8 cellular contexts compared by ENCODE assay signal in the genomic region with DNA sequence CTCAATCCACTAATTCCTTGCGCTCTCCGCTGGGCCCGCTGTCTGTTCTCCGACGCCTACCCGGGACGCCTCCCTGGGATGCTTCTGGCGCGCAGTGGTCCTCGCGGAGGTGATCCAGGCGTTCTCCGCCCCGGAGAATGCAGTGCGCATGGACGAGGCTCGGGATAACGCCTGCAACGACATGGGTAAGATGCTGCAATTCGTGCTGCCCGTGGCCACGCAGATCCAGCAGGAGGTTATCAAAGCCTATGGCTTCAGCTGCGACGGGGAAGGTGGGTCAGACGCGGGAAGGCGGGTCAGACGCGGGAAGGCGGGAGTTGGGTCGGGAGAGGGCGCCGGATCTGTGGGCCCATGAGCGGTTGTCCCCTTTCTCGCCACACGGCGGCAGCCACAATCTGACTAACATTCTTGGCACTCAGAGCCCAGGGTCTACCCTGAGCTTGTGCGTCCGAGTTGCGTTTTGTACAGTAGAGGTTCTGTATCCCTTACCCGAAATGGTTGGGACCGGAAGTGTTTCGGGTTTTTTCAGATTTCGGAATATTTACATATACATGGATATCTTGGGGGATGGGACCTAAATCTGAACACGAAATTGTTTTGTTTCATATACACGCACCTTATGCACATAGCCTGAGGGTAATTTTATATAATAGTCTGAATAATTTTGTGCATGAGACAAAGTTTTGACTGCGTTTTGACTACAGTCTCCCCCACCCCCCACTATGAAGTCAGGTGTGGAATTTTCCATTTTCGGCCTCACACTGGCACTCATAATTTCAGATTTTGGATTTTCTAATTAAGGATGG.
DNase-seq lines count a peak whose midpoint lies in the region; ATAC-seq and TF ChIP-seq lines count a peak whose summit lies in the region.

No MANE protein-coding gene starts in this region.

- CTCF ChIA-PET in AG04449 (lab: Yijun Ruan, JAX) = interaction anchor here (0.7 to 11.4 kb wide), 26 partner anchors 11 to 200 kb away, joined by 3 to 226 read pairs (median 4); a partner anchor contains a TSS

- H3K4me3 ChIP-seq in AG04449 (ENCODE audit: low read depth, low read length) = peak overlapping the region; percentile 66

- H3K27ac Mint-ChIP-seq in central memory CD8-positive, alpha-beta T cell (ENCODE audit: low read depth) = peak overlapping the region; percentile 99

- ATAC-seq in GM18868 (IDR thresholded peaks at IDR 0.05; ENCODE audit: unreplicated experiment) = peak; percentile 42
- ATAC-seq in HG03175 (IDR thresholded peaks at IDR 0.05; ENCODE audit: unreplicated experiment) = peak; percentile 41
- ATAC-seq in central memory CD8-positive, alpha-beta T cell (replicated peaks; ENCODE audit: extremely low read depth, poor library complexity, severe bottlenecking) = peak; percentile 58

- no peaks in the 10 kb centered on the region for H3K9me3 Mint-ChIP-seq in central memory CD8-positive, alpha-beta T cell

- peak; percentile 89 for TF ChIP-seq CTCF in AG04449 (IDR thresholded peaks at IDR 0.05; ENCODE audit: insufficient read depth, low read length, missing control alignments)

- no peaks in the 10 kb centered on the region for H3K27me3 Mint-ChIP-seq in central memory CD8-positive, alpha-beta T cell

- POLR2A ChIA-PET in AG04449 (lab: Yijun Ruan, JAX) = interaction anchor here (0.7 to 4.7 kb wide), 20 partner anchors 10 to 404 kb away, joined by 3 to 46 read pairs (median 4); a partner anchor contains a TSS

- H3K36me3 Mint-ChIP-seq in central memory CD8-positive, alpha-beta T cell (ENCODE audit: insufficient read depth) = peaks cover 31% of the 10 kb centered on the region

- DNase-seq in AG04449 (ENCODE audit: low read depth, low spot score) (no peak), NCI-H2227 treated with DMSO at 0.1 percent for 48 hours (lab: John Stamatoyannopoulos, UW) (peak; percentile 82), islet precursor cell (peak; percentile 98)
- DNase-seq in activated CD4-positive, CD25-positive, alpha-beta regulatory T cell (lab: John Stamatoyannopoulos, UW) = peak; percentile 69 to 78 (median 74)
- DNase-seq in central memory CD8-positive, alpha-beta T cell (ENCODE audit: low spot score in 2 of 2) = peak; percentile 77 to 78
- DNase-seq in stimulated activated CD4-positive, alpha-beta T cell treated with anti-CD3 and anti-CD28 coated beads, Interleukin-12 subunit alpha, Interleukin-12 subunit beta, amount 100 ng/mL, for 24 hours (ENCODE audit: low read depth in 2 of 2) = peak; percentile 78 to 88

- H3K4me1 Mint-ChIP-seq in central memory CD8-positive, alpha-beta T cell = peaks cover 71% of the 10 kb centered on the region

- H3K4me3 Mint-ChIP-seq in central memory CD8-positive, alpha-beta T cell = peak overlapping the region; percentile 98
